In the genomic region with DNA sequence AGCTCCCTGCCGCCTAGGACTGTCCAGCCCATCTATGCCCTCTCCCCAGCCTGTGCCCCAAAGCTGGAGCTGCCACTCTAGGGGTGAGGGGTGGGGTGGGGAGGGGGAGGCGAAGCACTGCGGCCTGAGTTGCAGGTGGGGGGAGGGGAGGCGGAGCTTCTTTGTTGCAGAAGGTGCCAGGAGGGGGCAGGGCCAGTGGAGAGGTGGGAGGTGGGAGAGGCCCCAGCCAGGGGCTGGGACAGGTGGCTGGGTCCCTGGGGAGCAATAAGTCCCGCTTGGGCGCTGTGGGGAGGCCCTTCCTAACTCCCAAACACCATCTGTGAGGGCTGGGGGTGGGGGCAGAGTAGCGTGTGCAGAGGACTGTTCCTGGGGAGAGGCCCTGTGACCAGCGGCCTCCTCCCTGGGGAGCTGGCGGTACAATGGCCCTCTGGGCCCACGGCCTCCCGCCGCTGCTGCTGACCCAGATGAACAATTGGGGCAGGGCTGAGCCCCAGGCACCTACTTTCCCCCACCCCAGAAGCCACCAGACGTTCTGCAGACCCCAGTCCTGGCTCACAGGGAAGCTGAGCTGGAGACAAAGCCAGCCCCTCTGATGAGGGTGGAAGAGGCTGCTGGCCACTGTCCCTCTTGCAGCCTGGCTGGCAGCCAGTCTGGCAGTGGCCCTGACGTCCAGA, we compare ENCODE assay signal across 8 cellular contexts. TPM values are rescaled to one million over a fixed set of nuclear protein-coding genes. Genes with fewer than 3 reads are reported as not detected.
DNase-seq lines count a peak whose midpoint lies in the region; ATAC-seq and TF ChIP-seq lines count a peak whose summit lies in the region.

No MANE protein-coding gene starts in this region.

- H3K27ac ChIP-seq in BLaER1 (peak overlapping the region; percentile 94), HEK293 (ENCODE audit: extremely low read depth, low read depth, low read length) (peak overlapping the region; percentile 85)

- CTCF ChIA-PET in HEK293 (lab: Yijun Ruan, JAX) = interaction anchor here (0.6 to 2.5 kb wide), 4 partner anchors 31 to 218 kb away, joined by 3 to 8 read pairs (median 4); no protein-coding TSS in a partner anchor

- H3K4me2 ChIP-seq in BLaER1 (peak overlapping the region; percentile 99), skeletal muscle satellite cell (ENCODE audit: low read length) (peak overlapping the region; percentile 84)

- peak; percentile 94 for DNase-seq in NCI-H524 treated with DMSO at 0.1 percent for 48 hours (lab: John Stamatoyannopoulos, UW)
- DNase-seq in epithelial cell of esophagus (ENCODE audit: low read depth) = no peak
- DNase-seq in HK-2 (ENCODE audit: unreplicated experiment) = no peak
- DNase-seq in cerebellar cortex (ENCODE audit: low spot score) = no peak

- no peak for ATAC-seq in HG03460 (IDR thresholded peaks at IDR 0.05; ENCODE audit: unreplicated experiment)

- H3K36me3 ChIP-seq in BLaER1 (no peaks in the 10 kb centered on the region), HEK293 (ENCODE audit: control insufficient read depth in 2 of 2, insufficient read depth in 1 of 2, low read length in 2 of 2) (peaks cover 0 to 7% of the 10 kb centered on the region in 2 experiments; a peak in 1 of 3 replicates), skeletal muscle satellite cell (ENCODE audit: insufficient read depth, low read length) (no peaks in the 10 kb centered on the region)

- H3K9ac ChIP-seq in BLaER1 = peak overlapping the region; percentile 85
- H3K9ac ChIP-seq in skeletal muscle satellite cell (ENCODE audit: low read depth, low read length) = no peak overlapping the region

- H4K20me1 ChIP-seq in BLaER1 = peaks cover 24% of the 10 kb centered on the region

- TF ChIP-seq CTCF in HEK293 (tag by site-specific recombination; IDR thresholded peaks at IDR 0.05) (no peak), epithelial cell of esophagus (IDR thresholded peaks at IDR 0.05; ENCODE audit: insufficient read depth, low read depth, low read length, missing control alignments) (no peak)

- POLR2A ChIA-PET in HEK293 (lab: Yijun Ruan, JAX) = interaction anchor here (0.6 to 3.2 kb wide), 11 partner anchors 9 to 424 kb away, joined by 3 to 34 read pairs (median 5); a partner anchor contains a TSS

- H3K4me3 ChIP-seq in BLaER1 (peak overlapping the region; percentile 98), HEK293 (ENCODE audit: low read depth, low read length) (peak overlapping the region; percentile 37), epithelial cell of esophagus (ENCODE audit: low read length) (peak overlapping the region; percentile 47), skeletal muscle satellite cell (ENCODE audit: low read length) (no peak overlapping the region)

- H3K9me3 ChIP-seq in BLaER1 (no peaks in the 10 kb centered on the region), HEK293 (ENCODE audit: control insufficient read depth, insufficient read depth, low read depth, low read length) (no peaks in the 10 kb centered on the region), skeletal muscle satellite cell (replicated peaks; ENCODE audit: low read length) (no peaks in the 10 kb centered on the region)

- H3K4me1 ChIP-seq in BLaER1 (peaks cover 87% of the 10 kb centered on the region), HEK293 (ENCODE audit: control insufficient read depth, insufficient read depth, low read length) (peaks cover 27% of the 10 kb centered on the region), skeletal muscle satellite cell (ENCODE audit: control insufficient read depth, insufficient read depth, low read length) (peaks cover 40% of the 10 kb centered on the region)

- H3K27me3 ChIP-seq in BLaER1 (no peaks in the 10 kb centered on the region), skeletal muscle satellite cell (ENCODE audit: control insufficient read depth, insufficient read depth, low read length) (peaks cover 19% of the 10 kb centered on the region)

TF ChIP-seq in HEK293, 187 proteins besides CTCF, POLR2A, EP300 and RAD21 (continues in another document):
- no peak for TF ChIP-seq ZNF544 (tag by site-specific recombination; IDR thresholded peaks at IDR 0.05)
- TF ChIP-seq, protein P1, sequence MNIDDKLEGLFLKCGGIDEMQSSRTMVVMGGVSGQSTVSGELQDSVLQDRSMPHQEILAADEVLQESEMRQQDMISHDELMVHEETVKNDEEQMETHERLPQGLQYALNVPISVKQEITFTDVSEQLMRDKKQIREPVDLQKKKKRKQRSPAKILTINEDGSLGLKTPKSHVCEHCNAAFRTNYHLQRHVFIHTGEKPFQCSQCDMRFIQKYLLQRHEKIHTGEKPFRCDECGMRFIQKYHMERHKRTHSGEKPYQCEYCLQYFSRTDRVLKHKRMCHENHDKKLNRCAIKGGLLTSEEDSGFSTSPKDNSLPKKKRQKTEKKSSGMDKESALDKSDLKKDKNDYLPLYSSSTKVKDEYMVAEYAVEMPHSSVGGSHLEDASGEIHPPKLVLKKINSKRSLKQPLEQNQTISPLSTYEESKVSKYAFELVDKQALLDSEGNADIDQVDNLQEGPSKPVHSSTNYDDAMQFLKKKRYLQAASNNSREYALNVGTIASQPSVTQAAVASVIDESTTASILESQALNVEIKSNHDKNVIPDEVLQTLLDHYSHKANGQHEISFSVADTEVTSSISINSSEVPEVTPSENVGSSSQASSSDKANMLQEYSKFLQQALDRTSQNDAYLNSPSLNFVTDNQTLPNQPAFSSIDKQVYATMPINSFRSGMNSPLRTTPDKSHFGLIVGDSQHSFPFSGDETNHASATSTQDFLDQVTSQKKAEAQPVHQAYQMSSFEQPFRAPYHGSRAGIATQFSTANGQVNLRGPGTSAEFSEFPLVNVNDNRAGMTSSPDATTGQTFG (tag by site-specific recombination; IDR thresholded peaks at IDR 0.05; ENCODE audit: borderline replicate concordance) = no peak
- no peak for TF ChIP-seq ZNF140 (tag by site-specific recombination; IDR thresholded peaks at IDR 0.05)
- no peak for TF ChIP-seq GFI1B (tag by site-specific recombination; IDR thresholded peaks at IDR 0.05)
- no peak; the same call in 1 of the 2 replicates for TF ChIP-seq ZBTB20 (tag by site-specific recombination; IDR thresholded peaks at IDR 0.05)
- no peak for TF ChIP-seq ZNF184 (tag by site-specific recombination; IDR thresholded peaks at IDR 0.05)
- TF ChIP-seq SCRT1 (tag by site-specific recombination; IDR thresholded peaks at IDR 0.05; ENCODE audit: borderline replicate concordance) = 0 out of 2 replicates have a peak, but pooled peaks have one; percentile 34
- TF ChIP-seq WT1 (tag by site-specific recombination; IDR thresholded peaks at IDR 0.05) = peak; percentile 97
- TF ChIP-seq, protein P2, sequence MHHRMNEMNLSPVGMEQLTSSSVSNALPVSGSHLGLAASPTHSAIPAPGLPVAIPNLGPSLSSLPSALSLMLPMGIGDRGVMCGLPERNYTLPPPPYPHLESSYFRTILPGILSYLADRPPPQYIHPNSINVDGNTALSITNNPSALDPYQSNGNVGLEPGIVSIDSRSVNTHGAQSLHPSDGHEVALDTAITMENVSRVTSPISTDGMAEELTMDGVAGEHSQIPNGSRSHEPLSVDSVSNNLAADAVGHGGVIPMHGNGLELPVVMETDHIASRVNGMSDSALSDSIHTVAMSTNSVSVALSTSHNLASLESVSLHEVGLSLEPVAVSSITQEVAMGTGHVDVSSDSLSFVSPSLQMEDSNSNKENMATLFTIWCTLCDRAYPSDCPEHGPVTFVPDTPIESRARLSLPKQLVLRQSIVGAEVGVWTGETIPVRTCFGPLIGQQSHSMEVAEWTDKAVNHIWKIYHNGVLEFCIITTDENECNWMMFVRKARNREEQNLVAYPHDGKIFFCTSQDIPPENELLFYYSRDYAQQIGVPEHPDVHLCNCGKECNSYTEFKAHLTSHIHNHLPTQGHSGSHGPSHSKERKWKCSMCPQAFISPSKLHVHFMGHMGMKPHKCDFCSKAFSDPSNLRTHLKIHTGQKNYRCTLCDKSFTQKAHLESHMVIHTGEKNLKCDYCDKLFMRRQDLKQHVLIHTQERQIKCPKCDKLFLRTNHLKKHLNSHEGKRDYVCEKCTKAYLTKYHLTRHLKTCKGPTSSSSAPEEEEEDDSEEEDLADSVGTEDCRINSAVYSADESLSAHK (tag by site-specific recombination; IDR thresholded peaks at IDR 0.05) = no peak

RNA-seq across cellular contexts. Expression of a gene that starts 2.2 kb away (rescaled TPM):
- 0.22 and 0.25 TPM in 2 replicates for total RNA-seq in skeletal muscle satellite cell (2012; rRNA removed)

RNA-seq across cellular contexts. Expression of a gene that starts 6.1 kb away (rescaled TPM):
- 13.2 and 16.4 TPM in 2 replicates for total RNA-seq in skeletal muscle satellite cell (2012; rRNA removed)

RNA-seq across cellular contexts. Expression of a gene that starts 9.0 kb away (rescaled TPM):
- 5.8 and 9.6 TPM in 2 replicates for total RNA-seq in skeletal muscle satellite cell (2012; rRNA removed)

RNA-seq across cellular contexts. Expression of a gene that starts 39.6 kb away (rescaled TPM):
- total RNA-seq in skeletal muscle satellite cell (2012; rRNA removed) = 21.3 and 22.1 TPM in 2 replicates

RNA-seq across cellular contexts. Expression of a gene that starts 44.9 kb away (rescaled TPM):
- 32.4 and 40.8 TPM in 2 replicates for total RNA-seq in skeletal muscle satellite cell (2012; rRNA removed)
